Comparison of ENCODE assay signal across 24 cellular contexts in genomic region chr6:168363811-168364792, GRCh38. TPM values are rescaled to one million over a fixed set of nuclear protein-coding genes. Genes with fewer than 3 reads are reported as not detected.
A peak's percentile ranks its signal among the peaks of the same experiment; 100 is the strongest.
DNase-seq lines count a peak whose midpoint lies in the region; TF ChIP-seq lines count a peak whose summit lies in the region.
"Had no signal": no experiment of that assay in that cellular context is flagged by ENCODE, and none has a peak within 500 bp of the region (broad histone marks: within the 10 kb centered on the region; RNA-seq: fewer than 3 reads in every experiment).

No MANE protein-coding gene starts in this region.

- H3K27ac Mint-ChIP-seq in chondrocyte (ENCODE audit: unreplicated experiment), result no peak overlapping the region
- H3K27ac Mint-ChIP-seq in neural progenitor cell, result no peak overlapping the region

- H3K4me1 ChIP-seq in neural progenitor cell, result no peaks in the 10 kb centered on the region
- H3K4me1 ChIP-seq in spleen, result no peaks in the 10 kb centered on the region
- H3K4me1 ChIP-seq: BE2C had no signal

- H3K36me3 Mint-ChIP-seq in chondrocyte (ENCODE audit: low read depth) (peaks cover 4% of the 10 kb centered on the region), neural progenitor cell (no peaks in the 10 kb centered on the region)
- H3K36me3 Mint-ChIP-seq: CD4-positive, CD25-positive, alpha-beta regulatory T cell had no signal

- no peaks in the 10 kb centered on the region for H4K20me1 ChIP-seq in neural progenitor cell (ENCODE audit: low read depth)

- H3K4me2 ChIP-seq in neural progenitor cell, result no peak overlapping the region

- no peak overlapping the region for H3K4me3 ChIP-seq in neural progenitor cell
- no peak overlapping the region for H3K4me3 ChIP-seq in spleen
- no peak overlapping the region for H3K4me3 ChIP-seq in foreskin fibroblast (ENCODE audit: low read depth in 1 of 2, low read length in 2 of 2)
- H3K4me3 ChIP-seq: GM23248 had no signal

- TF ChIP-seq CTCF in chondrocyte (IDR thresholded peaks at IDR 0.05) (no peak), neural progenitor cell (IDR thresholded peaks at IDR 0.05) (no peak), spleen (IDR thresholded peaks at IDR 0.05 in 8 of 11, conservative IDR thresholded peaks at IDR 0.05 in 3 of 11) (no peak), foreskin fibroblast (IDR thresholded peaks at IDR 0.05; ENCODE audit: low read depth, low read length) (no peak)

- H3F3A ChIP-seq in neural progenitor cell (ENCODE audit: low read depth), result no peaks in the 10 kb centered on the region

- H3K9me3 Mint-ChIP-seq in chondrocyte (ENCODE audit: low read depth) (peaks cover 18% of the 10 kb centered on the region), neural progenitor cell (peaks cover 32% of the 10 kb centered on the region)

- H3K9ac ChIP-seq in neural progenitor cell, result no peak overlapping the region
- H3K9ac ChIP-seq: GM23248 had no signal

- no peaks in the 10 kb centered on the region for H3K79me2 ChIP-seq in neural progenitor cell (ENCODE audit: low read depth)

- WGBS in spleen, 5 donors, result 84 to 88% (median 87%) methylated on average over 13 of the region's 13 CpGs

- H3K9me3 ChIP-seq in neural progenitor cell (ENCODE audit: low read depth), result no peaks in the 10 kb centered on the region
- H3K9me3 ChIP-seq in spleen, result peaks cover 0 to 20% (median 6%) of the 10 kb centered on the region in 8 donors
- H3K9me3 ChIP-seq: BE2C had no signal

- H3K4me1 Mint-ChIP-seq in chondrocyte (ENCODE audit: low read depth), result peaks cover 28% of the 10 kb centered on the region
- H3K4me1 Mint-ChIP-seq in neural progenitor cell, result peaks cover 17% of the 10 kb centered on the region
- H3K4me1 Mint-ChIP-seq: CD4-positive, CD25-positive, alpha-beta regulatory T cell had no signal

- H2AFZ ChIP-seq in neural progenitor cell (replicated peaks), result no peak overlapping the region
- H2AFZ ChIP-seq: GM23248 had no signal

- H3K27ac ChIP-seq in neural progenitor cell (no peak overlapping the region), spleen (no peak overlapping the region)
- H3K27ac ChIP-seq: GM23248 had no signal

- no peaks in the 10 kb centered on the region for H3K27me3 ChIP-seq in neural progenitor cell
- H3K27me3 ChIP-seq in spleen (replicated peaks in 1 of 7), result peaks cover 0 to 28% (median 0%) of the 10 kb centered on the region in 7 donors
- H3K27me3 ChIP-seq: BE2C had no signal

- H3K27me3 Mint-ChIP-seq in chondrocyte (ENCODE audit: low read depth) (peaks cover 4% of the 10 kb centered on the region), neural progenitor cell (ENCODE audit: insufficient read depth, low read depth) (peaks cover 17% of the 10 kb centered on the region)
- H3K27me3 Mint-ChIP-seq: CD4-positive, CD25-positive, alpha-beta regulatory T cell had no signal

- no peaks in the 10 kb centered on the region for H3K36me3 ChIP-seq in neural progenitor cell
- no peaks in the 10 kb centered on the region for H3K36me3 ChIP-seq in spleen
- H3K36me3 ChIP-seq: BE2C had no signal

- no peak for TF ChIP-seq POLR2A in spleen (IDR thresholded peaks at IDR 0.05)

- peak; percentile 54 for DNase-seq in activated effector memory CD4-positive, alpha-beta T cell treated with anti-CD3 and anti-CD28 coated beads, Interleukin-2, amount 50 U/mL, for 16 hours
- DNase-seq in activated effector memory CD4-positive, alpha-beta T cell treated with Interleukin-2 at 50 U/mL for 16 hours, result no peak
- DNase-seq in chondrocyte (ENCODE audit: low spot score), result peak; percentile 68
- DNase-seq in neural progenitor cell (ENCODE audit: low spot score), result no peak
- peak; percentile 43 for DNase-seq in spleen
- no peak for DNase-seq in foreskin fibroblast
- no peak for DNase-seq in NCI-H82 treated with DMSO at 0.1 percent for 48 hours (lab: John Stamatoyannopoulos, UW; ENCODE audit: unreplicated experiment)
- DNase-seq in Ammon's horn (ENCODE audit: low spot score), result no peak
- DNase-seq: 8988T; BE2C; CD4-positive, CD25-positive, alpha-beta regulatory T cell; COR-L47; DMS 273 treated with DMSO at 0.1 percent for 48 hours; GM23248; KG1; NCI-H1105 treated with DMSO at 0.1 percent for 48 hours; NCI-H187 treated with DMSO at 0.1 percent for 48 hours; NCI-H2227 treated with DMSO at 0.1 percent for 48 hours; NCI-H524; NCI-H82; PC-3; RPMI8226; SHP77 treated with DMSO at 0.1 percent for 48 hours had no signal

- intact Hi-C loops in spleen (cut with DNase I; ENCODE audit: low total_unique reads), result no loop called here

- H3K4me3 Mint-ChIP-seq in chondrocyte (ENCODE audit: unreplicated experiment) (no peak overlapping the region), neural progenitor cell (peak overlapping the region; percentile 4)
- H3K4me3 Mint-ChIP-seq: CD4-positive, CD25-positive, alpha-beta regulatory T cell had no signal

RNA-seq across cellular contexts. Expression of gene DACT2, which starts 44.5 kb away (rescaled TPM):
- total RNA-seq in chondrocyte (1.4 to 4.6 TPM (median 4.5 TPM) in 3 replicates), neural progenitor cell (ENCODE audit: low replicate concordance) (0.36 and 5.5 TPM in 2 replicates), spleen (not detected)
- polyA plus RNA-seq in spleen, result under 1 TPM in 2 of 3 donors, not detected in 1; 0.04 to 0.09 TPM
- total RNA-seq: CD4-positive, CD25-positive, alpha-beta regulatory T cell; GM23248; PC-3 had no signal
- polyA plus RNA-seq: AG04450; CD4-positive, CD25-positive, alpha-beta regulatory T cell; GM23248 had no signal

Comparison
In these comparisons a context has a peak if more than half of its experiments do, and no peak if none do; other contexts are left out.
1. DNase-seq: peak in activated effector memory CD4-positive, alpha-beta T cell treated with anti-CD3 and anti-CD28 coated beads, Interleukin-2, amount 50 U/mL, for 16 hours (single experiment), chondrocyte (single experiment) and spleen (single experiment); none in activated effector memory CD4-positive, alpha-beta T cell treated with Interleukin-2 at 50 U/mL for 16 hours (single experiment), neural progenitor cell (single experiment), foreskin fibroblast (0 of 2), NCI-H82 treated with DMSO at 0.1 percent for 48 hours (single experiment) and Ammon's horn (single experiment).